8 cellular contexts compared by ENCODE assay signal in genomic region chr20:64038579-64039292, GRCh38. TPM values are rescaled to one million over a fixed set of nuclear protein-coding genes. Genes with fewer than 3 reads are reported as not detected.
DNase-seq lines count a peak whose midpoint lies in the region; ATAC-seq and TF ChIP-seq lines count a peak whose summit lies in the region.

No MANE protein-coding gene starts in this region.

- peak; percentile 75 for DNase-seq in ACHN
- DNase-seq in NCI-H774 (lab: John Stamatoyannopoulos, UW): peak; percentile 36
- DNase-seq in activated CD8-positive, alpha-beta memory T cell treated with anti-CD3 and anti-CD28 coated beads for 24 hours: peak; percentile 92
- DNase-seq in epithelial cell of esophagus (ENCODE audit: low read depth): peak; percentile 85
- peak; percentile 77 for DNase-seq in naive B cell
- DNase-seq in stimulated activated naive B cell treated with anti-CD40 and anti-IgM and Interleukin-4, amounts not matched to agents 10 μg/mL and 1 μg/mL and 100 μg/mL, for 72 hours: peak; percentile 68

- peak overlapping the region in 3 of 6 donors; percentile 20 to 69 (median 24) for H3K27ac Mint-ChIP-seq in naive B cell
- H3K27ac Mint-ChIP-seq in stimulated activated naive B cell treated with anti-CD40 and anti-IgM and Interleukin-4, amounts not matched to agents 10 μg/mL and 1 μg/mL and 100 μg/mL, for 72 hours: peak overlapping the region; percentile 62

- in situ Hi-C loops in ACHN (cut with HindIII; ENCODE audit: low pct_ligation_motif_present, low pct_unique_long_range_greater_than_20kb, low sequenced_read_pairs): no loop called here

- peak overlapping the region; percentile 42 for H3K4me3 ChIP-seq in epithelial cell of esophagus (ENCODE audit: low read length)

- no peaks in the 10 kb centered on the region for H3K9me3 Mint-ChIP-seq in naive B cell
- H3K9me3 Mint-ChIP-seq in stimulated activated naive B cell treated with anti-CD40 and anti-IgM and Interleukin-4, amounts not matched to agents 10 μg/mL and 1 μg/mL and 100 μg/mL, for 72 hours: no peaks in the 10 kb centered on the region

- peak overlapping the region in 7 of 8 donors; percentile 45 to 84 (median 76) for H3K4me3 Mint-ChIP-seq in naive B cell
- peak overlapping the region; percentile 80 to 86 for H3K4me3 Mint-ChIP-seq in stimulated activated naive B cell treated with anti-CD40 and anti-IgM and Interleukin-4, amounts not matched to agents 10 μg/mL and 1 μg/mL and 100 μg/mL, for 72 hours

- peak; percentile 46 for TF ChIP-seq CTCF in epithelial cell of esophagus (IDR thresholded peaks at IDR 0.05; ENCODE audit: insufficient read depth, low read depth, low read length, missing control alignments)

- H3K36me3 Mint-ChIP-seq in naive B cell: no peaks in the 10 kb centered on the region
- H3K36me3 Mint-ChIP-seq in stimulated activated naive B cell treated with anti-CD40 and anti-IgM and Interleukin-4, amounts not matched to agents 10 μg/mL and 1 μg/mL and 100 μg/mL, for 72 hours: peaks cover 2 to 14% of the 10 kb centered on the region in 2 donors

- H3K27me3 Mint-ChIP-seq in naive B cell: peaks cover 3 to 19% (median 8%) of the 10 kb centered on the region in 3 donors
- H3K27me3 Mint-ChIP-seq in stimulated activated naive B cell treated with anti-CD40 and anti-IgM and Interleukin-4, amounts not matched to agents 10 μg/mL and 1 μg/mL and 100 μg/mL, for 72 hours: peaks cover 7 to 39% of the 10 kb centered on the region in 2 donors

- peaks cover 8 to 34% (median 17%) of the 10 kb centered on the region in 3 donors for H3K4me1 Mint-ChIP-seq in naive B cell
- peaks cover 19 to 42% of the 10 kb centered on the region in 2 donors for H3K4me1 Mint-ChIP-seq in stimulated activated naive B cell treated with anti-CD40 and anti-IgM and Interleukin-4, amounts not matched to agents 10 μg/mL and 1 μg/mL and 100 μg/mL, for 72 hours

- ATAC-seq in GM18520 (IDR thresholded peaks at IDR 0.05; ENCODE audit: unreplicated experiment) (peak; percentile 29), HG03175 (IDR thresholded peaks at IDR 0.05; ENCODE audit: unreplicated experiment) (peak; percentile 63), naive B cell (ENCODE audit: low read depth in 2 of 2) (peak; percentile 85)
- peak; percentile 79 to 83 for ATAC-seq in stimulated activated naive B cell treated with anti-CD40 and anti-IgM and Interleukin-4, amounts not matched to agents 10 μg/mL and 1 μg/mL and 100 μg/mL, for 72 hours (replicated peaks)

RNA-seq across cellular contexts. Expression of gene C20orf204, which starts 2.8 kb away (rescaled TPM):
- under 1 TPM in 1 of 6 donors, not detected in 5; 0.05 TPM for polyA plus RNA-seq in naive B cell (ENCODE audit: low read depth in 6 of 6)

RNA-seq across cellular contexts. Expression of gene SOX18, which starts 10.7 kb away (rescaled TPM):
- polyA plus RNA-seq in naive B cell (ENCODE audit: low read depth in 6 of 6): not detected

RNA-seq across cellular contexts. Expression of gene TCEA2, which starts 24.3 kb away (rescaled TPM):
- polyA plus RNA-seq in naive B cell (ENCODE audit: low read depth in 6 of 6): 10 to 100 TPM; 30.2 to 51.5 (median 41.4) TPM

RNA-seq across cellular contexts. Expression of gene RGS19, which starts 40.6 kb away (rescaled TPM):
- 100 to 1,000 TPM; 112 to 170 (median 132) TPM for polyA plus RNA-seq in naive B cell (ENCODE audit: low read depth in 6 of 6)

RNA-seq across cellular contexts. Expression of gene OPRL1, which starts 41.1 kb away (rescaled TPM):
- 1 to 10 TPM in 5 of 6 donors, under 1 TPM in 1; 0.91 to 3.4 (median 2.3) TPM for polyA plus RNA-seq in naive B cell (ENCODE audit: low read depth in 6 of 6)

Comparison
In these comparisons a context has a peak if more than half of its experiments do, and no peak if none do; other contexts are left out.
1. Peak in every context shown above with its lines: DNase-seq, ATAC-seq and H3K4me3 ChIP-seq.
2. DNase-seq: peak in every context shown above with its lines; median percentile 92 in activated CD8-positive, alpha-beta memory T cell treated with anti-CD3 and anti-CD28 coated beads for 24 hours; 85 in epithelial cell of esophagus; 77 in naive B cell; 75 in ACHN; 68 in stimulated activated naive B cell treated with anti-CD40 and anti-IgM and Interleukin-4, amounts not matched to agents 10 μg/mL and 1 μg/mL and 100 μg/mL, for 72 hours; 36 in NCI-H774.
3. ATAC-seq: peak in every context shown above with its lines; median percentile 85 in naive B cell; 81 in stimulated activated naive B cell treated with anti-CD40 and anti-IgM and Interleukin-4, amounts not matched to agents 10 μg/mL and 1 μg/mL and 100 μg/mL, for 72 hours; 63 in HG03175; 29 in GM18520.